Comparison of ENCODE assay signal across 8 cellular contexts in the genomic region with DNA sequence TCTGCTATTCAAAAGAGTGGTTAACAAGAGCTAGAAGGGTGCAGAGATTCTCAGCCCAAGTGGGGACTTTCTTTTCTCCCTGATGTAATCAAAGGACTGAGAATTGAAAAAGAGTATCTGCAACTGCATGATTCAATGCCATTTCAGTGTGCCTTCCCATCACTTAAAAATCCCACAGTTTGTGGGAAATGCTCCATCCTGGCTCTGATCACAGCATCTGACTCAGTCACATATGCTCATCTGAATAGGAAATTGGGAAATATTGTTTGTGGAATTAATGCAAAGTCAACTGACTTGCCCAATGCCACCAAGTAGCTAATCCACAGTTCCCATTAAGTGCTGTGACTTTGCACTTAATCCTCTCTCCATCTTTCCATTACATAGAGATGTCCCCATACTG. TPM values are rescaled to one million over a fixed set of nuclear protein-coding genes. Genes with fewer than 3 reads are reported as not detected.
DNase-seq lines count a peak whose midpoint lies in the region; FAIRE-seq and TF ChIP-seq lines count a peak whose summit lies in the region.
"Not testable (repeated sequence)": the region's sequence is repeated elsewhere in the genome, so short reads cannot be mapped to it uniquely, and the experiment has no call there.

No MANE protein-coding gene starts in this region.

- not testable (repeated sequence) for TF ChIP-seq CTCF in BJ (IDR thresholded peaks at IDR 0.05; ENCODE audit: insufficient read depth, low read depth, low read length); bronchial epithelial cell (IDR thresholded peaks at IDR 0.05; ENCODE audit: insufficient read depth, low read length, severe bottlenecking); fibroblast of mammary gland (conservative IDR thresholded peaks at IDR 0.05; ENCODE audit: control insufficient read depth, insufficient read depth, low read depth, low read length)

- not testable (repeated sequence) for H3K9me3 ChIP-seq in GM23248 (ENCODE audit: low read depth); mesenchymal stem cell (ENCODE audit: control insufficient read depth, low read length)

- H3K27me3 ChIP-seq in ACC112 (ENCODE audit: insufficient read depth, low read length); BJ (ENCODE audit: control insufficient read depth, insufficient read depth, low read length); GM23248 (replicated peaks; ENCODE audit: insufficient read depth); bronchial epithelial cell (ENCODE audit: control insufficient read depth, insufficient read depth, low read length); mesenchymal stem cell (ENCODE audit: control insufficient read depth in 1 of 2, insufficient read depth in 1 of 2, low read length in 2 of 2): not testable (repeated sequence)

- H3K27ac ChIP-seq in ACC112 (ENCODE audit: low read depth, low read length) = peak overlapping the region; percentile 80
- peak overlapping the region; percentile 95 for H3K27ac ChIP-seq in GM23248
- not testable (repeated sequence) for H3K27ac ChIP-seq in mesenchymal stem cell (ENCODE audit: low read length, poor library complexity, severe bottlenecking)

- peak overlapping the region; percentile 70 for H3K9ac ChIP-seq in GM23248
- H3K9ac ChIP-seq in mesenchymal stem cell (ENCODE audit: low read length) = peak overlapping the region; percentile 53

- peak; percentile 82 for DNase-seq in BJ (ENCODE audit: low read depth)
- peak; percentile 94 for DNase-seq in GM23248
- DNase-seq in RKO (ENCODE audit: low spot score) = peak; percentile 15
- DNase-seq in bronchial epithelial cell (ENCODE audit: low read depth) = peak; percentile 44
- DNase-seq in fibroblast of mammary gland (ENCODE audit: low read depth) = peak; percentile 97
- DNase-seq in mesenchymal stem cell = peak; percentile 52
- DNase-seq in stromal cell of bone marrow (ENCODE audit: low read depth) = peak; percentile 93

- H3K18ac ChIP-seq in mesenchymal stem cell (ENCODE audit: low read depth in 1 of 2, low read length in 2 of 2) = not testable (repeated sequence)

- H3K79me1 ChIP-seq in mesenchymal stem cell (replicated peaks; ENCODE audit: low read length, poor library complexity, severe bottlenecking) = not testable (repeated sequence)

- not testable (repeated sequence) for H4K91ac ChIP-seq in mesenchymal stem cell (ENCODE audit: low read length)

- POLR2A ChIA-PET in BJ (lab: Charles Lee) = not testable (repeated sequence)

- not testable (repeated sequence) for H3K79me2 ChIP-seq in ACC112 (ENCODE audit: control insufficient read depth, insufficient read depth, low read length, unreplicated experiment); GM23248 (ENCODE audit: insufficient read depth)

- not testable (repeated sequence) for H2BK5ac ChIP-seq in mesenchymal stem cell (ENCODE audit: low read depth, low read length, poor library complexity, severe bottlenecking)

- H2AFZ ChIP-seq in ACC112 (ENCODE audit: low read length, unreplicated experiment); GM23248; mesenchymal stem cell (ENCODE audit: low read depth, low read length): not testable (repeated sequence)

- H3K4me2 ChIP-seq in GM23248 (ENCODE audit: unreplicated experiment); mesenchymal stem cell (ENCODE audit: low read length, poor library complexity, severe bottlenecking): not testable (repeated sequence)

- H3F3A ChIP-seq in GM23248 (ENCODE audit: insufficient read depth) = not testable (repeated sequence)

- not testable (repeated sequence) for H3K23ac ChIP-seq in mesenchymal stem cell (ENCODE audit: low read length in 2 of 2)

- not testable (repeated sequence) for H2BK120ac ChIP-seq in mesenchymal stem cell (ENCODE audit: low read depth, low read length)

- H4K8ac ChIP-seq in mesenchymal stem cell (ENCODE audit: low read length) = not testable (repeated sequence)

- not testable (repeated sequence) for H3K4me1 ChIP-seq in ACC112 (ENCODE audit: control insufficient read depth, insufficient read depth, low read length, unreplicated experiment); mesenchymal stem cell (ENCODE audit: control insufficient read depth, insufficient read depth, low read depth, low read length)
- peaks cover 17% of the 10 kb centered on the region for H3K4me1 ChIP-seq in GM23248 (ENCODE audit: insufficient read depth)

- not testable (repeated sequence) for H3K14ac ChIP-seq in mesenchymal stem cell (ENCODE audit: low read length in 2 of 2)

- not testable (repeated sequence) for H3K9me2 ChIP-seq in GM23248 (ENCODE audit: insufficient read depth)

- H3K36me3 ChIP-seq in ACC112 (ENCODE audit: insufficient read depth, low read length); BJ (ENCODE audit: control insufficient read depth, insufficient read depth, low read length); GM23248 (ENCODE audit: low read depth); bronchial epithelial cell (ENCODE audit: control insufficient read depth, insufficient read depth, low read length); mesenchymal stem cell (ENCODE audit: control insufficient read depth in 1 of 2, insufficient read depth in 2 of 2, low read depth in 1 of 2, low read length in 2 of 2): not testable (repeated sequence)

- not testable (repeated sequence) for H2AK5ac ChIP-seq in mesenchymal stem cell (ENCODE audit: low read length, severe bottlenecking)

- not testable (repeated sequence) for H2BK15ac ChIP-seq in mesenchymal stem cell (ENCODE audit: low read depth, poor library complexity, severe bottlenecking)

- in situ Hi-C loops in GM23248 (cut with MboI) = not testable (repeated sequence)

- not testable (repeated sequence) for H2BK12ac ChIP-seq in mesenchymal stem cell (ENCODE audit: low read length in 2 of 2)

- not testable (repeated sequence) for FAIRE-seq in bronchial epithelial cell (lab: Jason Lieb, UNC)

- CTCF ChIA-PET in BJ (lab: Yijun Ruan, JAX) = not testable (repeated sequence)

- H4K20me1 ChIP-seq in GM23248 (ENCODE audit: insufficient read depth) = not testable (repeated sequence)

- H3K4ac ChIP-seq in mesenchymal stem cell (ENCODE audit: low read depth in 1 of 2, low read length in 2 of 2) = not testable (repeated sequence)

- H3K4me3 ChIP-seq in ACC112 (ENCODE audit: low read depth, low read length); BJ (ENCODE audit: low read depth, low read length); GM23248; bronchial epithelial cell (ENCODE audit: low read depth, low read length); fibroblast of mammary gland (ENCODE audit: control insufficient read depth, low read depth, low read length); mesenchymal stem cell (ENCODE audit: insufficient read depth in 1 of 2, low read depth in 1 of 2, low read length in 2 of 2): not testable (repeated sequence)

RNA-seq across cellular contexts. Expression of a gene that starts 37.6 kb away (rescaled TPM):
- 0.49 and 0.59 TPM in 2 replicates for polyA plus RNA-seq in BJ (2011; rRNA removed)
- 0.57 and 0.66 TPM in 2 replicates for polyA minus RNA-seq in BJ (2011; rRNA and poly(A)+ RNA removed)
- total RNA-seq in GM23248 (2014; rRNA removed; shearing (Covaris generic)) = 0.43 and 0.89 TPM in 2 replicates
- polyA plus RNA-seq in GM23248 (2016; fragmentation: Nextera tagmentation; extraction: Ambion mirVana) = 0.90 and 1.6 TPM in 2 replicates
- total RNA-seq in bronchial epithelial cell = 2.0 and 3.7 TPM in 2 replicates
- 0.30 TPM for polyA plus RNA-seq in mesenchymal stem cell (2013, experiment 1 of 2)
- 0.47 TPM for polyA plus RNA-seq in mesenchymal stem cell (2013, experiment 2 of 2)

RNA-seq across cellular contexts. Expression of a gene that starts 44.9 kb away (rescaled TPM):
- 55.8 and 143 TPM in 2 replicates for polyA plus RNA-seq in BJ (2011; rRNA removed)
- 17.8 and 19.0 TPM in 2 replicates for polyA minus RNA-seq in BJ (2011; rRNA and poly(A)+ RNA removed)
- 146 and 213 TPM in 2 replicates for total RNA-seq in GM23248 (2014; rRNA removed; shearing (Covaris generic))
- 453 and 455 TPM in 2 replicates for polyA plus RNA-seq in GM23248 (2016; fragmentation: Nextera tagmentation; extraction: Ambion mirVana)
- total RNA-seq in bronchial epithelial cell = 105 and 138 TPM in 2 replicates
- 142 TPM for polyA plus RNA-seq in mesenchymal stem cell (2013, experiment 1 of 2)
- 145 TPM for polyA plus RNA-seq in mesenchymal stem cell (2013, experiment 2 of 2)

RNA-seq across cellular contexts. Expression of a gene that starts 47.7 kb away (rescaled TPM):
- 9.5 and 12.6 TPM in 2 replicates for polyA plus RNA-seq in BJ (2011; rRNA removed)
- polyA minus RNA-seq in BJ (2011; rRNA and poly(A)+ RNA removed) = 4.2 and 4.7 TPM in 2 replicates
- total RNA-seq in GM23248 (2014; rRNA removed; shearing (Covaris generic)) = 16.8 and 18.0 TPM in 2 replicates
- 10.7 and 12.4 TPM in 2 replicates for polyA plus RNA-seq in GM23248 (2016; fragmentation: Nextera tagmentation; extraction: Ambion mirVana)
- 11.9 and 17.4 TPM in 2 replicates for total RNA-seq in bronchial epithelial cell
- 24.4 TPM for polyA plus RNA-seq in mesenchymal stem cell (2013, experiment 1 of 2)
- polyA plus RNA-seq in mesenchymal stem cell (2013, experiment 2 of 2) = 23.0 TPM

Comparison
In these comparisons a context has a peak if more than half of its experiments do, and no peak if none do; other contexts are left out.
1. DNase-seq: peak in every context shown above with its lines; median percentile 97 in fibroblast of mammary gland; 94 in GM23248; 93 in stromal cell of bone marrow; 82 in BJ; 52 in mesenchymal stem cell; 44 in bronchial epithelial cell; 15 in RKO.